ENCODE assay signal across 8 cellular contexts in genomic region chr12:47356129-47356622, GRCh38.
DNase-seq lines count a peak whose midpoint lies in the region; ATAC-seq and TF ChIP-seq lines count a peak whose summit lies in the region.

No MANE protein-coding gene starts in this region.

- no peaks in the 10 kb centered on the region for H3K9me3 ChIP-seq in neutrophil

- H3K4me1 Mint-ChIP-seq in activated B cell treated with CpG ODN at 0.5 μM for 24 hours (peaks cover 85% of the 10 kb centered on the region), immature natural killer cell (peaks cover 35 to 37% of the 10 kb centered on the region in 2 donors)

- H3K4me1 ChIP-seq in neutrophil (ENCODE audit: control insufficient read depth in 1 of 2, insufficient read depth in 1 of 2, low read depth in 1 of 2, low read length in 1 of 2) = peaks cover 41 to 53% of the 10 kb centered on the region in 2 experiments

- CTCF ChIA-PET in activated B cell treated with CpG ODN at 0.5 μM for 24 hours (lab: Charles Lee) = interaction anchor here (0.6 to 3.5 kb wide), 7 partner anchors 36 to 323 kb away, joined by 3 to 45 read pairs (median 3); no protein-coding TSS in a partner anchor

- H3K36me3 Mint-ChIP-seq in activated B cell treated with CpG ODN at 0.5 μM for 24 hours (ENCODE audit: low read depth) = peaks cover 38% of the 10 kb centered on the region
- peaks cover 0 to 7% (median 0%) of the 10 kb centered on the region in 3 donors for H3K36me3 Mint-ChIP-seq in immature natural killer cell

- POLR2A ChIA-PET in activated B cell treated with CpG ODN at 0.5 μM for 24 hours (lab: Charles Lee) = interaction anchor here (0.5 to 5.8 kb wide), 26 partner anchors 11 to 276 kb away, joined by 3 to 83 read pairs (median 6); partner anchors contain the start of genes AMIGO2 and PCED1B

- TF ChIP-seq CTCF in activated B cell treated with CpG ODN at 0.5 μM for 24 hours (IDR thresholded peaks at IDR 0.05) = no peak
- no peak for TF ChIP-seq CTCF in neutrophil (IDR thresholded peaks at IDR 0.05)

- peak overlapping the region; percentile 84 for H3K27ac ChIP-seq in neutrophil

- no peaks in the 10 kb centered on the region for H3K36me3 ChIP-seq in neutrophil

- no peaks in the 10 kb centered on the region for H3K27me3 ChIP-seq in neutrophil

- intact Hi-C loops in activated B cell treated with CpG ODN at 0.5 μM for 24 hours (cut with micrococcal nuclease) = loop anchor here (1.0 to 5.0 kb wide), 11 partner anchors 35 to 1366 kb away; partner anchors contain the start of genes RPAP3, SCAF11 and SLC38A2

- peak overlapping the region; percentile 97 for H3K27ac Mint-ChIP-seq in activated B cell treated with CpG ODN at 0.5 μM for 24 hours
- peak overlapping the region in 3 of 6 donors; percentile 9 to 23 (median 12) for H3K27ac Mint-ChIP-seq in immature natural killer cell

- H3K27me3 Mint-ChIP-seq in activated B cell treated with CpG ODN at 0.5 μM for 24 hours (no peaks in the 10 kb centered on the region), immature natural killer cell (ENCODE audit: low read depth in 3 of 3) (peaks cover 0 to 4% (median 3%) of the 10 kb centered on the region in 3 donors)

- DNase-seq in SKM-1 treated with dmso at 0.1 percent for 144 hours (lab: John Stamatoyannopoulos, UW; ENCODE audit: unreplicated experiment) = peak; percentile 6
- no peak for DNase-seq in SKM-1 (lab: John Stamatoyannopoulos, UW; ENCODE audit: unreplicated experiment)
- no peak for DNase-seq in activated B cell treated with CpG ODN at 0.5 μM for 24 hours
- DNase-seq in immature natural killer cell = no peak
- DNase-seq in dedifferentiated amniotic fluid mesenchymal stem cell (ENCODE audit: extremely low spot score) = no peak

- H3K4me3 ChIP-seq in neutrophil (ENCODE audit: low read depth in 1 of 2, low read length in 1 of 2) = peak overlapping the region in 1 of 2 experiments; percentile 31

- H3K9me3 Mint-ChIP-seq in activated B cell treated with CpG ODN at 0.5 μM for 24 hours (peaks cover 9% of the 10 kb centered on the region), immature natural killer cell (peaks cover 0 to 1% (median 0%) of the 10 kb centered on the region in 6 donors)

- ATAC-seq in HG02981 (IDR thresholded peaks at IDR 0.05; ENCODE audit: unreplicated experiment) (peak; percentile 79), activated B cell treated with CpG ODN at 0.5 μM for 24 hours (ENCODE audit: low read depth) (peak; percentile 77), HG03139 (IDR thresholded peaks at IDR 0.05; ENCODE audit: unreplicated experiment) (no peak)

- H3K4me3 Mint-ChIP-seq in activated B cell treated with CpG ODN at 0.5 μM for 24 hours (peak overlapping the region; percentile 51), immature natural killer cell (no peak overlapping the region)
